Comparison of ENCODE assay signal across 8 cellular contexts in the genomic region with DNA sequence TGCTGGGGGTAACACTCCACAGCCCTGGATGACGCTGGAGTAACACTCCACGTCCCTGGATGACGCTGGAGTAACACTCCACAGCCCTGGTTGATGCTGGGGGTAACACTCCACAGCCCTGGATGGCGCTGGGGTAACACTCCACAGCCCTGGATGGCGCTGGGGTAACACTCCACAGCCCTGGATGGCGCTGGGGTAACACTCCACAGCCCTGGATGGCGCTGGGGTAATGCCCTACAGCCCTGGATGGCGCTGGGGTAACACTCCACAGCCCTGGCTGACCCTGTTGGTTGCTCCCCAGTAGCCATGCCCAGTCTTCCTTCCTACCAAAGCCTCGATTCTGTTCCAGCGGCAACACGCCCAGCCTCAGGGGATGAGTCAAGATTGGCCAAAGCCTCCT. TPM values are rescaled to one million over a fixed set of nuclear protein-coding genes. Genes with fewer than 3 reads are reported as not detected.
A peak's percentile ranks its signal among the peaks of the same experiment; 100 is the strongest.
DNase-seq lines count a peak whose midpoint lies in the region; ATAC-seq and TF ChIP-seq lines count a peak whose summit lies in the region.
"Not testable (repeated sequence)": the region's sequence is repeated elsewhere in the genome, so short reads cannot be mapped to it uniquely, and the experiment has no call there.

No MANE protein-coding gene starts in this region.

- POLR2A ChIA-PET in IMR-90 (lab: Charles Lee; ENCODE audit: unreplicated experiment); activated CD4-positive, alpha-beta T cell treated with anti-CD3 and anti-CD28 coated beads for 36 hours (lab: Charles Lee): not testable (repeated sequence)

- CTCF ChIA-PET in IMR-90 (lab: Yijun Ruan, JAX); activated CD4-positive, alpha-beta T cell treated with anti-CD3 and anti-CD28 coated beads for 36 hours (lab: Charles Lee): not testable (repeated sequence)

- not testable (repeated sequence) for H3K14ac ChIP-seq in IMR-90 (replicated peaks; ENCODE audit: low read depth, low read length)
- peak overlapping the region; percentile 12 for H3K14ac ChIP-seq in neuronal stem cell (ENCODE audit: low read length)

- intact Hi-C loops in CD14-positive monocyte (cut with micrococcal nuclease); IMR-90 (cut with micrococcal nuclease); colonic mucosa (cut with DNase I); left cardiac atrium (cut with DNase I): not testable (repeated sequence)
- intact Hi-C loops in activated CD4-positive, alpha-beta T cell treated with anti-CD3 and anti-CD28 coated beads for 36 hours (cut with DNase I, micrococcal nuclease): loop anchor here in 1 of 2 experiments (5.0 kb wide), 1 partner anchor 303 kb away; no protein-coding TSS in a partner anchor

- not testable (repeated sequence) for H3K36me3 ChIP-seq in IMR-90 (ENCODE audit: control insufficient read depth, insufficient read depth, low read length); colonic mucosa; neuronal stem cell (replicated peaks in 1 of 2; ENCODE audit: control insufficient read depth in 2 of 2, insufficient read depth in 2 of 2, low read length in 2 of 2)

- not testable (repeated sequence) for BruUV-seq in IMR-90 (replicated peaks; lab: Mats Ljungman, UMichigan)

- H4K20me1 ChIP-seq in IMR-90 (ENCODE audit: insufficient read depth, low read length): not testable (repeated sequence)

- H3K27ac ChIP-seq in IMR-90 (ENCODE audit: insufficient read depth, low read length); colonic mucosa; neuronal stem cell (replicated peaks; ENCODE audit: low read length): not testable (repeated sequence)

- dilution Hi-C loops in IMR-90 (cut with HindIII; ENCODE audit: low sequenced_read_pairs, unreplicated experiment): not testable (repeated sequence)

- not testable (repeated sequence) for TF ChIP-seq POLR2A in IMR-90 (IDR thresholded peaks at IDR 0.05; ENCODE audit: low read depth, low read length)

- H3K27me3 Mint-ChIP-seq in CD14-positive monocyte (ENCODE audit: low read depth in 3 of 3): peaks cover 13 to 17% (median 14%) of the 10 kb centered on the region in 3 donors
- H3K27me3 Mint-ChIP-seq in activated CD4-positive, alpha-beta T cell treated with anti-CD3 and anti-CD28 coated beads for 36 hours: peaks cover 36% of the 10 kb centered on the region

- not testable (repeated sequence) for H2AK5ac ChIP-seq in IMR-90 (ENCODE audit: low read depth, low read length)
- peak overlapping the region; percentile 22 for H2AK5ac ChIP-seq in neuronal stem cell (ENCODE audit: low read depth, low read length)

- TF ChIP-seq RAD21 in IMR-90 (IDR thresholded peaks at IDR 0.05; ENCODE audit: low read length): not testable (repeated sequence)

- peaks cover 14% of the 10 kb centered on the region for H3K4me1 Mint-ChIP-seq in CD14-positive monocyte
- H3K4me1 Mint-ChIP-seq in activated CD4-positive, alpha-beta T cell treated with anti-CD3 and anti-CD28 coated beads for 36 hours: not testable (repeated sequence)

- H3K27me3 ChIP-seq in IMR-90 (ENCODE audit: control insufficient read depth, insufficient read depth, low read length): peaks cover 28% of the 10 kb centered on the region
- peaks cover 26% of the 10 kb centered on the region for H3K27me3 ChIP-seq in colonic mucosa
- H3K27me3 ChIP-seq in neuronal stem cell (ENCODE audit: control insufficient read depth in 3 of 3, insufficient read depth in 3 of 3, low read depth in 1 of 3, low read length in 3 of 3): peaks cover 0 to 25% (median 8%) of the 10 kb centered on the region in 3 experiments

- not testable (repeated sequence) for H3K9me3 Mint-ChIP-seq in CD14-positive monocyte; activated CD4-positive, alpha-beta T cell treated with anti-CD3 and anti-CD28 coated beads for 36 hours (ENCODE audit: low read depth)

- in situ Hi-C loops in IMR-90 (cut with MboI; ENCODE audit: low sequenced_read_pairs): not testable (repeated sequence)

- H3K9me1 ChIP-seq in IMR-90 (ENCODE audit: insufficient read depth, low read length): not testable (repeated sequence)

- not testable (repeated sequence) for H3K9me3 ChIP-seq in IMR-90 (ENCODE audit: control insufficient read depth, insufficient read depth, low read length); colonic mucosa; neuronal stem cell (replicated peaks in 1 of 2; ENCODE audit: control insufficient read depth in 2 of 2, insufficient read depth in 1 of 2, low read depth in 1 of 2, low read length in 2 of 2)

- H3K27ac Mint-ChIP-seq in CD14-positive monocyte; activated CD4-positive, alpha-beta T cell treated with anti-CD3 and anti-CD28 coated beads for 36 hours: not testable (repeated sequence)

- H3K4me1 ChIP-seq in IMR-90 (ENCODE audit: control insufficient read depth, insufficient read depth, low read length); colonic mucosa: not testable (repeated sequence)
- peaks cover 6 to 18% of the 10 kb centered on the region in 2 donors for H3K4me1 ChIP-seq in neuronal stem cell (ENCODE audit: control insufficient read depth in 2 of 2, insufficient read depth in 1 of 2, low read depth in 1 of 2, low read length in 2 of 2)

- peak overlapping the region; percentile 2 for H2AK9ac ChIP-seq in IMR-90 (replicated peaks; ENCODE audit: low read depth, low read length, poor library complexity)

- ATAC-seq in GM21528 (IDR thresholded peaks at IDR 0.05; ENCODE audit: low FRiP score, unreplicated experiment) (peak; percentile 78), IMR-90 (ENCODE audit: low read depth) (peak; percentile 30; the same call in 1 of the 2 replicates), left cardiac atrium (peak; percentile 68 to 87)
- ATAC-seq in activated CD4-positive, alpha-beta T cell treated with anti-CD3 and anti-CD28 coated beads for 36 hours: peak; percentile 79

- DNase-seq in CD14-positive monocyte (ENCODE audit: low spot score) (peak; percentile 75), IMR-90 (peak; percentile 40), colonic mucosa (peak; percentile 51), neuronal stem cell (ENCODE audit: low spot score) (peak; percentile 64)
- DNase-seq in activated CD4-positive, alpha-beta T cell treated with anti-CD3 and anti-CD28 coated beads for 36 hours: peak; percentile 64
- DNase-seq in left cardiac atrium: not testable (repeated sequence)
- DNase-seq in stimulated activated CD8-positive, alpha-beta memory T cell treated with anti-CD3 and anti-CD28 coated beads, Interleukin-12 subunit alpha, Interleukin-12 subunit beta, amount 100 ng/mL, for 1 hour (ENCODE audit: low read depth): peak; percentile 19

- H3K56ac ChIP-seq in IMR-90 (ENCODE audit: extremely low read depth, insufficient read depth, low read length): not testable (repeated sequence)

- not testable (repeated sequence) for H2BK5ac ChIP-seq in IMR-90 (ENCODE audit: low read depth, low read length, poor library complexity, severe bottlenecking)
- H2BK5ac ChIP-seq in neuronal stem cell (ENCODE audit: low read length): peak overlapping the region; percentile 26

- H3K4me2 ChIP-seq in IMR-90 (ENCODE audit: low read depth, low read length); neuronal stem cell (ENCODE audit: insufficient read depth, low read length, poor library complexity, severe bottlenecking): not testable (repeated sequence)

- H3K23ac ChIP-seq in IMR-90 (ENCODE audit: low read depth, low read length): not testable (repeated sequence)
- peak overlapping the region; percentile 52 for H3K23ac ChIP-seq in neuronal stem cell (ENCODE audit: low read depth, low read length, poor library complexity)

- not testable (repeated sequence) for H2BK120ac ChIP-seq in IMR-90 (ENCODE audit: low read depth, low read length); neuronal stem cell (ENCODE audit: low read depth, low read length)

- not testable (repeated sequence) for TF ChIP-seq CTCF in CD14-positive monocyte (IDR thresholded peaks at IDR 0.05); IMR-90 (conservative IDR thresholded peaks at IDR 0.05; ENCODE audit: low read depth, low read length); colonic mucosa (IDR thresholded peaks at IDR 0.05)

- H3K79me1 ChIP-seq in IMR-90 (ENCODE audit: low read depth in 1 of 2, low read length in 2 of 2); neuronal stem cell (ENCODE audit: low read depth, low read length): not testable (repeated sequence)

- not testable (repeated sequence) for H3K9ac ChIP-seq in IMR-90 (ENCODE audit: low read depth, low read length)
- H3K9ac ChIP-seq in colonic mucosa (ENCODE audit: low read depth in 2 of 2, low read length in 2 of 2) (peak overlapping the region in 1 of 2 donors; percentile 59), neuronal stem cell (ENCODE audit: low read depth, low read length, poor library complexity) (peak overlapping the region; percentile 73)

- H3K4me3 Mint-ChIP-seq in CD14-positive monocyte; activated CD4-positive, alpha-beta T cell treated with anti-CD3 and anti-CD28 coated beads for 36 hours: not testable (repeated sequence)

- peak overlapping the region; percentile 8 for H2BK12ac ChIP-seq in neuronal stem cell (ENCODE audit: low read length)

- not testable (repeated sequence) for H3K4ac ChIP-seq in IMR-90 (ENCODE audit: low read depth, low read length)
- H3K4ac ChIP-seq in neuronal stem cell (ENCODE audit: low read length): peak overlapping the region; percentile 19

- H3K18ac ChIP-seq in IMR-90 (ENCODE audit: low read depth, low read length): not testable (repeated sequence)
- H3K18ac ChIP-seq in neuronal stem cell (ENCODE audit: low read length): peak overlapping the region; percentile 16

- H4K5ac ChIP-seq in IMR-90 (ENCODE audit: low read depth, low read length): not testable (repeated sequence)

- not testable (repeated sequence) for H3K36me3 Mint-ChIP-seq in CD14-positive monocyte; activated CD4-positive, alpha-beta T cell treated with anti-CD3 and anti-CD28 coated beads for 36 hours (ENCODE audit: low read depth)

- not testable (repeated sequence) for H2BK15ac ChIP-seq in IMR-90 (ENCODE audit: low read depth, low read length)
- H2BK15ac ChIP-seq in neuronal stem cell (ENCODE audit: low read length): peak overlapping the region; percentile 24

- not testable (repeated sequence) for H4K91ac ChIP-seq in IMR-90 (ENCODE audit: insufficient read depth, low read depth, low read length)
- H4K91ac ChIP-seq in neuronal stem cell (ENCODE audit: low read depth, low read length, poor library complexity): peak overlapping the region; percentile 47

- H4K8ac ChIP-seq in IMR-90 (ENCODE audit: low read depth in 2 of 2, low read length in 2 of 2): not testable (repeated sequence)
- H4K8ac ChIP-seq in neuronal stem cell (ENCODE audit: low read depth, low read length): peak overlapping the region; percentile 19

- 75% methylated on average over 7 of the region's 11 CpGs; no CpG with 5 or more reads in 1 of the 2 experiments for WGBS in IMR-90 (ENCODE audit: extremely low coverage in 2 of 2, insufficient read length in 1 of 2), 2 experiments
- no CpG with 5 or more reads among the region's 11 CpGs for WGBS in neuronal stem cell (ENCODE audit: extremely low coverage in 2 of 2, insufficient read length in 2 of 2, insufficient replicate concordance in 1 of 2), 2 donors

- peak overlapping the region; percentile 8 for H2AFZ ChIP-seq in IMR-90 (replicated peaks; ENCODE audit: low read length, poor library complexity)
- H2AFZ ChIP-seq in neuronal stem cell (ENCODE audit: low read length): not testable (repeated sequence)

- not testable (repeated sequence) for H3K4me3 ChIP-seq in IMR-90 (ENCODE audit: insufficient read depth, low read depth, low read length); colonic mucosa; neuronal stem cell (ENCODE audit: low read length in 2 of 2)

- H2BK20ac ChIP-seq in IMR-90 (ENCODE audit: low read depth, low read length): not testable (repeated sequence)

RNA-seq across cellular contexts. Expression of a gene that starts 4.7 kb away (rescaled TPM):
- polyA plus RNA-seq in CD14-positive monocyte: under 1 TPM in 1 of 2 donors, not detected in 1; 0.11 TPM
- not detected in 2 replicates for total RNA-seq in IMR-90 (2012; rRNA removed)
- polyA plus RNA-seq in IMR-90 (2012; rRNA removed): not detected in 2 replicates
- not detected in 2 replicates for polyA plus RNA-seq in IMR-90 (2012; cell fraction: cytosol; rRNA removed)
- polyA plus RNA-seq in IMR-90 (2012; cell fraction: nucleus; rRNA removed; ENCODE audit: low replicate concordance): 0.03 TPM in 1 of 2 replicates, not detected in the other
- not detected for total RNA-seq in activated CD4-positive, alpha-beta T cell treated with anti-CD3 and anti-CD28 coated beads for 36 hours
- under 1 TPM; 0.37 to 0.49 TPM for total RNA-seq in colonic mucosa
- total RNA-seq in left cardiac atrium: 1 to 10 TPM; 5.5 to 6.0 TPM
- polyA plus RNA-seq in neuronal stem cell (2013, experiment 1 of 2): 0.82 TPM
- 1.0 TPM for polyA plus RNA-seq in neuronal stem cell (2013, experiment 2 of 2)

RNA-seq across cellular contexts. Expression of a gene that starts 41.4 kb away (rescaled TPM):
- polyA plus RNA-seq in CD14-positive monocyte (1 to 10 TPM; 3.0 to 4.9 TPM), IMR-90 (2012; rRNA removed) (9.4 and 11.9 TPM in 2 replicates)
- total RNA-seq in IMR-90 (2012; rRNA removed) (8.2 and 14.4 TPM in 2 replicates), colonic mucosa (10 to 100 TPM; 13.8 to 15.0 TPM), left cardiac atrium (10 to 100 TPM; 15.6 to 17.5 TPM)
- polyA plus RNA-seq in IMR-90 (2012; cell fraction: cytosol; rRNA removed): 0.62 and 1.7 TPM in 2 replicates
- polyA plus RNA-seq in IMR-90 (2012; cell fraction: nucleus; rRNA removed; ENCODE audit: low replicate concordance): 7.0 and 69.5 TPM in 2 replicates
- 10 to 100 TPM; 21.2 to 22.6 TPM for total RNA-seq in activated CD4-positive, alpha-beta T cell treated with anti-CD3 and anti-CD28 coated beads for 36 hours
- 8.0 TPM for polyA plus RNA-seq in neuronal stem cell (2013, experiment 1 of 2)
- 8.5 TPM for polyA plus RNA-seq in neuronal stem cell (2013, experiment 2 of 2)
